ENCODE assay signal across 1 cellular context in the genomic region with DNA sequence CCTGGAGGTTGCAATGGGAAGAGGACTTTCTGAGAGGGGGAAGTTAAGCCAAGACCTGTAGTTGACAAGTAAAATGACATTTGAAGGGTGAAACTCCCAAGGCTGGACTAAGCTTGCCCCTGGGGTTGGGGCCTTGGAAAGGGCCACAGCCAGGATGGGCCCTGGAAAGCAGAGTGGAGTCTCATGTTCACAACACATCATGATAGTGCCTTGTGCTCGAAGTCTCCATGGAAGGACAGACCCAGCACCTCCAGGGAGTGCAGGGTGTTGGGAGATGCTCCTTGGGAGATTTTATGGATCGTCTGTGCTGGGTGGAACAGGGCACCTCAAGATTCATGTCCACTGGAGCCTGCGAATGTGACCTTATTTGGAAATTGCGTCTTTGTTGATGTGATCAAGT.
TF ChIP-seq lines count a peak whose summit lies in the region.

No MANE protein-coding gene starts in this region.

TF ChIP-seq in H1, 55 proteins besides CTCF, POLR2A, EP300 and RAD21 (continued from another document):
- TF ChIP-seq, protein P1, sequence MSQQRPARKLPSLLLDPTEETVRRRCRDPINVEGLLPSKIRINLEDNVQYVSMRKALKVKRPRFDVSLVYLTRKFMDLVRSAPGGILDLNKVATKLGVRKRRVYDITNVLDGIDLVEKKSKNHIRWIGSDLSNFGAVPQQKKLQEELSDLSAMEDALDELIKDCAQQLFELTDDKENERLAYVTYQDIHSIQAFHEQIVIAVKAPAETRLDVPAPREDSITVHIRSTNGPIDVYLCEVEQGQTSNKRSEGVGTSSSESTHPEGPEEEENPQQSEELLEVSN (IDR thresholded peaks at IDR 0.05) = no peak
- TF ChIP-seq HDAC6 (IDR thresholded peaks at IDR 0.05; ENCODE audit: low read depth, low read length) (no peak), TCF12 (IDR thresholded peaks at IDR 0.05; ENCODE audit: low read depth, low read length) (no peak), CEBPB (IDR thresholded peaks at IDR 0.05; ENCODE audit: low read depth, low read length) (no peak), TEAD4 (IDR thresholded peaks at IDR 0.05; ENCODE audit: low read depth, low read length) (no peak)
